In the genomic region with DNA sequence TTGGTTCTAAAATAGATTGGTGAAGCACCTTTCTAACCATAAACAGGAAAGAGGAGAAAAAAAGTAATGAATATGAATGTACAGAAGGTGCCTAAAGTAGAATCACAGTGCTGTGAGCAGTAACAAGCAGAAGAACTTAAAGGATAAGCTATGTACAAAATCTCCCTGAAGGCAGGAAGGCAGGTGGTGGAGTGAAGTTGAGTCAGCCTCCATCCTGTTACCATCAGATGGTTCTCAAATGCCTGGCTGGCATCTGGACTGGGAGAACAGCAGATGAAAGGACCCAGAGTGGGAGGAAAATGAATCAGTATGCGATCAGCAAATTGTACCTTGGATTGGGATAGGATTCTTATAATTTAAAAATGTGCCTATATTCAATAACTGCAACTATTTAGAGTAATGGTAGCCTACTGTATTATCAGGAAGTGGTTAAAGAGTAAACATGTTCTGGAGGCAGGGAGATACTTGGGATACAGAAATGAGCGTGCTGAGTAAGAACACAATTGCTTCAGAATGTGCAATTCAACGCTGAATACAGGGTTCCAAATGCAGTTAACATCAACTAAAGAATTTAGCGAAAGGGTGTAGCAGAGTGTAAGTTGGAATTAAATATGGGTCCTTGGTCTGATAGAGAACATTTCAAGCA, we compare ENCODE assay signal across 1 cellular context.
TF ChIP-seq lines count a peak whose summit lies in the region.

No MANE protein-coding gene starts in this region.

TF ChIP-seq in HepG2, 621 proteins besides CTCF, POLR2A, EP300 and RAD21:
- TF ChIP-seq, protein P1, sequence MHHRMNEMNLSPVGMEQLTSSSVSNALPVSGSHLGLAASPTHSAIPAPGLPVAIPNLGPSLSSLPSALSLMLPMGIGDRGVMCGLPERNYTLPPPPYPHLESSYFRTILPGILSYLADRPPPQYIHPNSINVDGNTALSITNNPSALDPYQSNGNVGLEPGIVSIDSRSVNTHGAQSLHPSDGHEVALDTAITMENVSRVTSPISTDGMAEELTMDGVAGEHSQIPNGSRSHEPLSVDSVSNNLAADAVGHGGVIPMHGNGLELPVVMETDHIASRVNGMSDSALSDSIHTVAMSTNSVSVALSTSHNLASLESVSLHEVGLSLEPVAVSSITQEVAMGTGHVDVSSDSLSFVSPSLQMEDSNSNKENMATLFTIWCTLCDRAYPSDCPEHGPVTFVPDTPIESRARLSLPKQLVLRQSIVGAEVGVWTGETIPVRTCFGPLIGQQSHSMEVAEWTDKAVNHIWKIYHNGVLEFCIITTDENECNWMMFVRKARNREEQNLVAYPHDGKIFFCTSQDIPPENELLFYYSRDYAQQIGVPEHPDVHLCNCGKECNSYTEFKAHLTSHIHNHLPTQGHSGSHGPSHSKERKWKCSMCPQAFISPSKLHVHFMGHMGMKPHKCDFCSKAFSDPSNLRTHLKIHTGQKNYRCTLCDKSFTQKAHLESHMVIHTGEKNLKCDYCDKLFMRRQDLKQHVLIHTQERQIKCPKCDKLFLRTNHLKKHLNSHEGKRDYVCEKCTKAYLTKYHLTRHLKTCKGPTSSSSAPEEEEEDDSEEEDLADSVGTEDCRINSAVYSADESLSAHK (CRISPR knock-in tag; IDR thresholded peaks at IDR 0.05; ENCODE audit: borderline replicate concordance) = no peak
- TF ChIP-seq WIZ (CRISPR knock-in tag; IDR thresholded peaks at IDR 0.05) (no peak), ARNT2 (CRISPR knock-in tag; IDR thresholded peaks at IDR 0.05; ENCODE audit: low read depth) (no peak), DMTF1 (CRISPR knock-in tag; IDR thresholded peaks at IDR 0.05) (no peak), ZNF34 (CRISPR knock-in tag; IDR thresholded peaks at IDR 0.05; ENCODE audit: borderline replicate concordance) (no peak), ZNF230 (CRISPR knock-in tag; IDR thresholded peaks at IDR 0.05) (no peak), ZNF781 (CRISPR knock-in tag; IDR thresholded peaks at IDR 0.05; ENCODE audit: borderline replicate concordance, not compliant biosample characterization) (no peak), MEIS2 (CRISPR knock-in tag; IDR thresholded peaks at IDR 0.05) (no peak), ZNF660 (CRISPR knock-in tag; IDR thresholded peaks at IDR 0.05; ENCODE audit: borderline replicate concordance, low read depth) (no peak), BORCS8-MEF2B (CRISPR knock-in tag; IDR thresholded peaks at IDR 0.05) (no peak), AGO1 (IDR thresholded peaks at IDR 0.05; ENCODE audit: low read depth, low read length, poor library complexity, severe bottlenecking) (no peak), SNRNP70 (IDR thresholded peaks at IDR 0.05; ENCODE audit: low read depth, low read length) (no peak), HMG20B (CRISPR knock-in tag; conservative IDR thresholded peaks at IDR 0.05) (no peak), ZNF784 (CRISPR knock-in tag; IDR thresholded peaks at IDR 0.05; ENCODE audit: borderline replicate concordance) (no peak), ZNF720 (CRISPR knock-in tag; IDR thresholded peaks at IDR 0.05) (no peak)
- TF ChIP-seq, protein P2, sequence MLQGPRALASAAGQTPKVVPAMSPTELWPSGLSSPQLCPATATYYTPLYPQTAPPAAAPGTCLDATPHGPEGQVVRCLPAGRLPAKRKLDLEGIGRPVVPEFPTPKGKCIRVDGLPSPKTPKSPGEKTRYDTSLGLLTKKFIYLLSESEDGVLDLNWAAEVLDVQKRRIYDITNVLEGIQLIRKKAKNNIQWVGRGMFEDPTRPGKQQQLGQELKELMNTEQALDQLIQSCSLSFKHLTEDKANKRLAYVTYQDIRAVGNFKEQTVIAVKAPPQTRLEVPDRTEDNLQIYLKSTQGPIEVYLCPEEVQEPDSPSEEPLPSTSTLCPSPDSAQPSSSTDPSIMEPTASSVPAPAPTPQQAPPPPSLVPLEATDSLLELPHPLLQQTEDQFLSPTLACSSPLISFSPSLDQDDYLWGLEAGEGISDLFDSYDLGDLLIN (CRISPR knock-in tag; IDR thresholded peaks at IDR 0.05; ENCODE audit: borderline replicate concordance) = no peak
- TF ChIP-seq, protein P3, sequence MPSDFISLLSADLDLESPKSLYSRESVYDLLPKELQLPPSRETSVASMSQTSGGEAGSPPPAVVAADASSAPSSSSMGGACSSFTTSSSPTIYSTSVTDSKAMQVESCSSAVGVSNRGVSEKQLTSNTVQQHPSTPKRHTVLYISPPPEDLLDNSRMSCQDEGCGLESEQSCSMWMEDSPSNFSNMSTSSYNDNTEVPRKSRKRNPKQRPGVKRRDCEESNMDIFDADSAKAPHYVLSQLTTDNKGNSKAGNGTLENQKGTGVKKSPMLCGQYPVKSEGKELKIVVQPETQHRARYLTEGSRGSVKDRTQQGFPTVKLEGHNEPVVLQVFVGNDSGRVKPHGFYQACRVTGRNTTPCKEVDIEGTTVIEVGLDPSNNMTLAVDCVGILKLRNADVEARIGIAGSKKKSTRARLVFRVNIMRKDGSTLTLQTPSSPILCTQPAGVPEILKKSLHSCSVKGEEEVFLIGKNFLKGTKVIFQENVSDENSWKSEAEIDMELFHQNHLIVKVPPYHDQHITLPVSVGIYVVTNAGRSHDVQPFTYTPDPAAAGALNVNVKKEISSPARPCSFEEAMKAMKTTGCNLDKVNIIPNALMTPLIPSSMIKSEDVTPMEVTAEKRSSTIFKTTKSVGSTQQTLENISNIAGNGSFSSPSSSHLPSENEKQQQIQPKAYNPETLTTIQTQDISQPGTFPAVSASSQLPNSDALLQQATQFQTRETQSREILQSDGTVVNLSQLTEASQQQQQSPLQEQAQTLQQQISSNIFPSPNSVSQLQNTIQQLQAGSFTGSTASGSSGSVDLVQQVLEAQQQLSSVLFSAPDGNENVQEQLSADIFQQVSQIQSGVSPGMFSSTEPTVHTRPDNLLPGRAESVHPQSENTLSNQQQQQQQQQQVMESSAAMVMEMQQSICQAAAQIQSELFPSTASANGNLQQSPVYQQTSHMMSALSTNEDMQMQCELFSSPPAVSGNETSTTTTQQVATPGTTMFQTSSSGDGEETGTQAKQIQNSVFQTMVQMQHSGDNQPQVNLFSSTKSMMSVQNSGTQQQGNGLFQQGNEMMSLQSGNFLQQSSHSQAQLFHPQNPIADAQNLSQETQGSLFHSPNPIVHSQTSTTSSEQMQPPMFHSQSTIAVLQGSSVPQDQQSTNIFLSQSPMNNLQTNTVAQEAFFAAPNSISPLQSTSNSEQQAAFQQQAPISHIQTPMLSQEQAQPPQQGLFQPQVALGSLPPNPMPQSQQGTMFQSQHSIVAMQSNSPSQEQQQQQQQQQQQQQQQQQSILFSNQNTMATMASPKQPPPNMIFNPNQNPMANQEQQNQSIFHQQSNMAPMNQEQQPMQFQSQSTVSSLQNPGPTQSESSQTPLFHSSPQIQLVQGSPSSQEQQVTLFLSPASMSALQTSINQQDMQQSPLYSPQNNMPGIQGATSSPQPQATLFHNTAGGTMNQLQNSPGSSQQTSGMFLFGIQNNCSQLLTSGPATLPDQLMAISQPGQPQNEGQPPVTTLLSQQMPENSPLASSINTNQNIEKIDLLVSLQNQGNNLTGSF (CRISPR knock-in tag; IDR thresholded peaks at IDR 0.05) = no peak
- TF ChIP-seq, protein P4, sequence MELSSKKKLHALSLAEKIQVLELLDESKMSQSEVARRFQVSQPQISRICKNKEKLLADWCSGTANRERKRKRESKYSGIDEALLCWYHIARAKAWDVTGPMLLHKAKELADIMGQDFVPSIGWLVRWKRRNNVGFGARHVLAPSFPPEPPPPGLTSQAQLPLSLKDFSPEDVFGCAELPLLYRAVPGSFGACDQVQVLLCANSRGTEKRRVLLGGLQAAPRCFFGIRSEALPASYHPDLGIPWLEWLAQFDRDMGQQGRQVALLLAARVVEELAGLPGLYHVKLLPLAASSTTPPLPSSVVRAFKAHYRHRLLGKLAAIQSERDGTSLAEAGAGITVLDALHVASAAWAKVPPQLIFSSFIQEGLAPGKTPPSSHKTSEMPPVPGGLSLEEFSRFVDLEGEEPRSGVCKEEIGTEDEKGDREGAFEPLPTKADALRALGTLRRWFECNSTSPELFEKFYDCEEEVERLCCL (CRISPR knock-in tag; IDR thresholded peaks at IDR 0.05; ENCODE audit: borderline replicate concordance) = no peak
TF ChIP-seq in HepG2: peak in this region for 0.
